8 cellular contexts compared by ENCODE assay signal in the genomic region with DNA sequence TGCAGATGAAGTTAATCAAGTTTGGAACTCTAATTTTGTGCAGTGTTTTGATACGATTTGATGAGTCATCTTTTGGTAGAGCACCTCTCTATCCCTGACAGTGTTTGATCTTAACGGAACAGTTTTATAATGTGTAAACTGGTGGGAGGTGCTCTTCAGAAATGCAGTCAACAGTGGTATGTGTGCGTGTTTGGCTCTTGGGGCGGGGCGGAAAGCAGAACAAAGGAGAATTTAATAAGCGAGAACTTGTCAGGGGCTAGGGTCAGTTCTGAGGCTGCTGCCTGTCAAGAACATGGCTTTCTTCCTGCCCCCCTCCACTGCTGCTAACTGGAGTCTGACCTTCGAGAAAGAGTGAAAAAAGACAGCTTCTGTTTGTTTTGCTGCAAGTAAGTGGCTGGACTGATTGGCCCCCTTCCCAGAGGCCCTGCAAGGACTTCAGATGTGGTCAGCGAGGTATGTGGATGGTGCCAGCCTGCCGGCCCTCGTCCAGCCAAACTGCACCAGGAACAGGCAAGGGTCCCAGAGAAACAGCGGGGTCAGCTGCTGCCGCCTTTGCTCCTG. TPM values are rescaled to one million over a fixed set of nuclear protein-coding genes. Genes with fewer than 3 reads are reported as not detected.
DNase-seq lines count a peak whose midpoint lies in the region; ATAC-seq, FAIRE-seq and TF ChIP-seq lines count a peak whose summit lies in the region.

No MANE protein-coding gene starts in this region.

- TF ChIP-seq EP300 in HepG2 (IDR thresholded peaks at IDR 0.05; ENCODE audit: low read depth in 2 of 2, low read length in 2 of 2) (peak; percentile 92 to 97; a peak in 3 of 4 replicates), HepG2 (CRISPR knock-in tag; IDR thresholded peaks at IDR 0.05; ENCODE audit: borderline replicate concordance) (peak; percentile 97)

- TF ChIP-seq POLR2A in HepG2 (IDR thresholded peaks at IDR 0.05; ENCODE audit: insufficient read depth in 1 of 2, low read depth in 2 of 2, low read length in 2 of 2) = peak; percentile 44; a peak in 3 of 4 replicates

- TF ChIP-seq RAD21 in HepG2 (CRISPR knock-in tag; IDR thresholded peaks at IDR 0.05) = no peak; the same call in 1 of the 2 replicates

- no peak for FAIRE-seq in bronchial epithelial cell (lab: Jason Lieb, UNC)
- peak; percentile 52 for FAIRE-seq in HepG2 (lab: Jason Lieb, UNC)

- peak overlapping the region; percentile 83 for H3K27ac ChIP-seq in HepG2 (ENCODE audit: extremely low read length, insufficient read depth, low read length)

- in situ Hi-C loops in HepG2 (cut with HindIII; ENCODE audit: extremely low pct_ligation_motif_present, low pct_unique_long_range_greater_than_20kb) = no loop called here

- H4K20me1 ChIP-seq in HepG2 (ENCODE audit: insufficient read depth, low read length) = no peaks in the 10 kb centered on the region

- peaks cover 5% of the 10 kb centered on the region for H3K36me3 ChIP-seq in bronchial epithelial cell (ENCODE audit: control insufficient read depth, insufficient read depth, low read length)
- peaks cover 6 to 13% of the 10 kb centered on the region in 2 experiments; a peak in 3 of 5 replicates for H3K36me3 ChIP-seq in HepG2 (replicated peaks in 1 of 2; ENCODE audit: control insufficient read depth in 1 of 2, insufficient read depth in 2 of 2, low read length in 2 of 2)

- H3K4me3 ChIP-seq in bronchial epithelial cell (ENCODE audit: low read depth, low read length) (no peak overlapping the region), HepG2 (replicated peaks in 1 of 3; ENCODE audit: insufficient read depth in 1 of 3, low read depth in 2 of 3, low read length in 3 of 3) (peak overlapping the region; percentile 36 to 45 (median 43); a peak in 5 of 6 replicates)

- under 1% methylated on average over 10 of the region's 12 CpGs for WGBS in HepG2 (ENCODE audit: low lambda C conversion rate)

- H3K9ac ChIP-seq in HepG2 (ENCODE audit: insufficient read depth, low read depth, low read length) = peak overlapping the region; percentile 64

- TF ChIP-seq CTCF in bronchial epithelial cell (IDR thresholded peaks at IDR 0.05; ENCODE audit: insufficient read depth, low read length, severe bottlenecking) (no peak), HepG2 (CRISPR knock-in tag; IDR thresholded peaks at IDR 0.05) (no peak)

- peaks cover 65% of the 10 kb centered on the region for H3K4me1 ChIP-seq in HepG2 (ENCODE audit: insufficient read depth, low read length)

- peak overlapping the region; percentile 76 for H3K4me2 ChIP-seq in HepG2 (ENCODE audit: low read depth, low read length)

- no peak overlapping the region for H2AFZ ChIP-seq in HepG2 (ENCODE audit: low read length)

- DNase-seq in GM03348 (ENCODE audit: low spot score) (peak; percentile 62), bronchial epithelial cell (ENCODE audit: low read depth) (peak; percentile 45), HepG2 (ENCODE audit: low spot score) (peak; percentile 96), NAMALWA (ENCODE audit: low spot score) (no peak)
- peak; percentile 3 to 30 (median 14) for DNase-seq in activated CD4-positive, CD25-positive, alpha-beta regulatory T cell (lab: John Stamatoyannopoulos, UW)
- peak; percentile 54 for DNase-seq in stimulated activated CD4-positive, alpha-beta T cell treated with anti-CD3 and anti-CD28 coated beads, Interleukin-2, amount 100 ng/mL, for 4 hours (ENCODE audit: low read depth)

- CTCF ChIA-PET in HepG2 (lab: Yijun Ruan, JAX; ENCODE audit: low intra/inter-chr PET ratio, low total read pairs) = no interaction called here

- POLR2A ChIA-PET in HepG2 (lab: Yijun Ruan, JAX) = interaction anchor here (0.8 to 4.7 kb wide), 9 partner anchors 13 to 77 kb away, joined by 3 to 31 read pairs (median 14); partner anchors contain the start of genes CCDC9, SAE1 and ZC3H4

- ATAC-seq in HepG2 (peak; percentile 67), HG02840 (IDR thresholded peaks at IDR 0.05; ENCODE audit: low FRiP score, unreplicated experiment) (no peak), GM21619 (IDR thresholded peaks at IDR 0.05; ENCODE audit: unreplicated experiment) (no peak)

- H3K79me2 ChIP-seq in HepG2 (ENCODE audit: insufficient read depth, low read length) = peaks cover 11% of the 10 kb centered on the region

- BruUV-seq in HepG2 (replicated peaks; lab: Mats Ljungman, UMichigan) = no TSS peak

- H3K27me3 ChIP-seq in bronchial epithelial cell (ENCODE audit: control insufficient read depth, insufficient read depth, low read length) (no peaks in the 10 kb centered on the region), HepG2 (ENCODE audit: control insufficient read depth in 1 of 2, insufficient read depth in 2 of 2, low read length in 2 of 2) (no peaks in the 10 kb centered on the region)

- intact Hi-C loops in HepG2 (cut with micrococcal nuclease; ENCODE audit: unreplicated experiment) = no loop called here

- H3K9me3 ChIP-seq in HepG2 (ENCODE audit: low read length) = no peaks in the 10 kb centered on the region

TF ChIP-seq in HepG2, 621 proteins besides CTCF, POLR2A, EP300 and RAD21 (continues in another document):
- TF ChIP-seq HMGXB4 (CRISPR knock-in tag; IDR thresholded peaks at IDR 0.05; ENCODE audit: borderline replicate concordance in 1 of 2, low read depth in 1 of 2) = peak in 1 of 2 experiments; percentile 26; a peak in 1 of 4 replicates
- peak; percentile 46; the same call in 1 of the 2 replicates for TF ChIP-seq NFKBIZ (CRISPR knock-in tag; IDR thresholded peaks at IDR 0.05)
- no peak for TF ChIP-seq ZNF841 (CRISPR knock-in tag; IDR thresholded peaks at IDR 0.05; ENCODE audit: borderline replicate concordance)
- no peak for TF ChIP-seq MXI1 (IDR thresholded peaks at IDR 0.05; ENCODE audit: borderline replicate concordance, low read depth, low read length)

RNA-seq across cellular contexts. Expression of gene BBC3, which starts 40.8 kb away (rescaled TPM):
- total RNA-seq in bronchial epithelial cell (6.3 and 12.6 TPM in 2 replicates), HepG2 (2016; rRNA removed; fragmentation: Illumina TruSeq; extraction: Trizol) (5.8 and 8.8 TPM in 2 replicates)
- 3.1 and 3.4 TPM in 2 replicates for total RNA-seq in HepG2 (2016; cell fraction: cytosol; rRNA removed; fragmentation: Illumina TruSeq; extraction: Trizol; ENCODE audit: low read depth)
- 5.9 and 8.8 TPM in 2 replicates for total RNA-seq in HepG2 (2016; cell fraction: insoluble cytoplasmic fraction; rRNA removed; fragmentation: Illumina TruSeq; extraction: Trizol)
- total RNA-seq in HepG2 (2016; cell fraction: membrane; rRNA removed; fragmentation: Illumina TruSeq; extraction: Trizol) = 6.6 and 7.4 TPM in 2 replicates
- total RNA-seq in HepG2 (2016; cell fraction: nucleus; rRNA removed; fragmentation: Illumina TruSeq; extraction: Trizol) = 4.6 and 5.1 TPM in 2 replicates
- 6.1 and 11.1 TPM in 2 replicates for polyA plus RNA-seq in HepG2 (2011; rRNA removed)
- 7.0 and 10.6 TPM in 2 replicates for polyA plus RNA-seq in HepG2 (2011; cell fraction: cytosol; rRNA removed)
- 18.7 and 18.8 TPM in 2 replicates for polyA plus RNA-seq in HepG2 (2011; cell fraction: nucleus; rRNA removed)
- 7.0 and 13.6 TPM in 2 replicates for polyA plus RNA-seq in HepG2 (2012)
- 1.8 and 1.9 TPM in 2 replicates for polyA plus RNA-seq in HepG2 (2016; cell fraction: cytosol; fragmentation: Illumina TruSeq; extraction: Trizol; ENCODE audit: low read depth)
- polyA plus RNA-seq in HepG2 (2016; cell fraction: insoluble cytoplasmic fraction; fragmentation: Illumina TruSeq; extraction: Trizol; ENCODE audit: low read depth) = 9.2 and 11.0 TPM in 2 replicates
- polyA plus RNA-seq in HepG2 (2016; cell fraction: membrane; fragmentation: Illumina TruSeq; extraction: Trizol; ENCODE audit: low read depth) = 5.1 and 5.2 TPM in 2 replicates
- 13.0 and 13.4 TPM in 2 replicates for polyA plus RNA-seq in HepG2 (2016; cell fraction: nucleus; fragmentation: Illumina TruSeq; extraction: Trizol; ENCODE audit: insufficient read depth, low read depth)
- polyA minus RNA-seq in HepG2 (2011; rRNA and poly(A)+ RNA removed; ENCODE audit: low replicate concordance) = 2.1 and 9.7 TPM in 2 replicates
- 8.9 and 9.3 TPM in 2 replicates for polyA minus RNA-seq in HepG2 (2011; cell fraction: cytosol; rRNA and poly(A)+ RNA removed)
- polyA minus RNA-seq in HepG2 (2011; cell fraction: nucleus; rRNA and poly(A)+ RNA removed) = 5.4 and 6.2 TPM in 2 replicates

RNA-seq across cellular contexts. Expression of gene SAE1, which starts 59.6 kb away (rescaled TPM):
- total RNA-seq in bronchial epithelial cell = 90.6 and 108 TPM in 2 replicates
- 197 and 250 TPM in 2 replicates for total RNA-seq in HepG2 (2016; rRNA removed; fragmentation: Illumina TruSeq; extraction: Trizol)
- 27.4 and 28.3 TPM in 2 replicates for total RNA-seq in HepG2 (2016; cell fraction: cytosol; rRNA removed; fragmentation: Illumina TruSeq; extraction: Trizol; ENCODE audit: low read depth)
- total RNA-seq in HepG2 (2016; cell fraction: insoluble cytoplasmic fraction; rRNA removed; fragmentation: Illumina TruSeq; extraction: Trizol) = 203 and 249 TPM in 2 replicates
- 68.8 and 71.8 TPM in 2 replicates for total RNA-seq in HepG2 (2016; cell fraction: membrane; rRNA removed; fragmentation: Illumina TruSeq; extraction: Trizol)
- total RNA-seq in HepG2 (2016; cell fraction: nucleus; rRNA removed; fragmentation: Illumina TruSeq; extraction: Trizol) = 79.5 and 90.1 TPM in 2 replicates
- 73.2 and 87.6 TPM in 2 replicates for polyA plus RNA-seq in HepG2 (2011; rRNA removed)
- 88.2 and 89.6 TPM in 2 replicates for polyA plus RNA-seq in HepG2 (2011; cell fraction: cytosol; rRNA removed)
- polyA plus RNA-seq in HepG2 (2011; cell fraction: nucleus; rRNA removed) = 26.8 and 31.7 TPM in 2 replicates
- 92.3 and 105 TPM in 2 replicates for polyA plus RNA-seq in HepG2 (2012)
- 24.4 and 24.9 TPM in 2 replicates for polyA plus RNA-seq in HepG2 (2016; cell fraction: cytosol; fragmentation: Illumina TruSeq; extraction: Trizol; ENCODE audit: low read depth)
- polyA plus RNA-seq in HepG2 (2016; cell fraction: insoluble cytoplasmic fraction; fragmentation: Illumina TruSeq; extraction: Trizol; ENCODE audit: low read depth) = 266 and 269 TPM in 2 replicates
- 52.5 and 52.7 TPM in 2 replicates for polyA plus RNA-seq in HepG2 (2016; cell fraction: membrane; fragmentation: Illumina TruSeq; extraction: Trizol; ENCODE audit: low read depth)
- 107 and 114 TPM in 2 replicates for polyA plus RNA-seq in HepG2 (2016; cell fraction: nucleus; fragmentation: Illumina TruSeq; extraction: Trizol; ENCODE audit: insufficient read depth, low read depth)
- 68.8 and 79.3 TPM in 2 replicates for polyA minus RNA-seq in HepG2 (2011; rRNA and poly(A)+ RNA removed; ENCODE audit: low replicate concordance)
- polyA minus RNA-seq in HepG2 (2011; cell fraction: cytosol; rRNA and poly(A)+ RNA removed) = 36.7 and 40.2 TPM in 2 replicates
- 15.1 and 20.1 TPM in 2 replicates for polyA minus RNA-seq in HepG2 (2011; cell fraction: nucleus; rRNA and poly(A)+ RNA removed)
